In the genomic region with DNA sequence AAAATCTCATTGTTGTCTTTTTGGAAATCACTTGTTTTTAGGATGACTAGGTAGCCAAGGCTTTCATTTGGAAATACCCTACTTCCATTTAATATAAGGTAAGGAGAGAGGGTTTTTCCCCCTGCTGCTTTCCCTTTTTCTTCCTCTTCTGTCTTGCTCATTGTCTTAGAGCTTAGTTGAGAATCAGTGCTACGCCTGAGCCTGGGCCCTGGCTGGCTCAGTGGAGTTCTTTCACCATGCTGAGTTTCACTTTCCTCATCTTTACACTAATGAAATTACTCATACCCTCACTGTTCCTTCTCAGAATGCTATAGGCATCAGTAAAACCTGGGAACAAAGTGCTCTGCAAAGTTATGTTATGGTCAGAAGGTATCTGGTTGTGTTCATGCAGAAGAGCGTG, we compare ENCODE assay signal across 8 cellular contexts.
DNase-seq lines count a peak whose midpoint lies in the region; ATAC-seq lines count a peak whose summit lies in the region.
"Not testable (repeated sequence)": the region's sequence is repeated elsewhere in the genome, so short reads cannot be mapped to it uniquely, and the experiment has no call there.

No MANE protein-coding gene starts in this region.

- not testable (repeated sequence) for H3K4me1 Mint-ChIP-seq in activated CD8-positive, alpha-beta memory T cell treated with anti-CD3 and anti-CD28 coated beads, Interleukin-2, amount 10 ng/mL, durations not matched to agents 7 days and 5 days; stimulated activated effector memory CD8-positive, alpha-beta T cell treated with anti-CD3 and anti-CD28 coated beads, Interleukin-12 subunit alpha, Interleukin-12 subunit beta, amount 100 ng/mL, for 72 hours

- not testable (repeated sequence) for DNase-seq in activated CD8-positive, alpha-beta memory T cell treated with anti-CD3 and anti-CD28 coated beads, Interleukin-2, amount 10 ng/mL, durations not matched to agents 7 days and 5 days; stimulated activated effector memory CD8-positive, alpha-beta T cell treated with anti-CD3 and anti-CD28 coated beads, Interleukin-12 subunit alpha, Interleukin-12 subunit beta, amount 100 ng/mL, for 72 hours (ENCODE audit: low spot score in 2 of 2)

- CTCF ChIA-PET in activated CD8-positive, alpha-beta memory T cell treated with anti-CD3 and anti-CD28 coated beads, Interleukin-2, amount 10 ng/mL, durations not matched to agents 7 days and 5 days (lab: Charles Lee): not testable (repeated sequence)

- ATAC-seq in GM18498 (IDR thresholded peaks at IDR 0.05; ENCODE audit: unreplicated experiment) (peak; percentile 83), GM18907 (IDR thresholded peaks at IDR 0.05; ENCODE audit: unreplicated experiment) (peak; percentile 85), GM21526 (IDR thresholded peaks at IDR 0.05; ENCODE audit: low FRiP score, unreplicated experiment) (peak; percentile 63), HG02763 (IDR thresholded peaks at IDR 0.05; ENCODE audit: unreplicated experiment) (peak; percentile 47), HG03095 (IDR thresholded peaks at IDR 0.05; ENCODE audit: unreplicated experiment) (peak; percentile 62), HG03520 (IDR thresholded peaks at IDR 0.05; ENCODE audit: unreplicated experiment) (peak; percentile 46)
- peak; percentile 76 for ATAC-seq in activated CD8-positive, alpha-beta memory T cell treated with anti-CD3 and anti-CD28 coated beads, Interleukin-2, amount 10 ng/mL, durations not matched to agents 7 days and 5 days
- peak; percentile 82 for ATAC-seq in stimulated activated effector memory CD8-positive, alpha-beta T cell treated with anti-CD3 and anti-CD28 coated beads, Interleukin-12 subunit alpha, Interleukin-12 subunit beta, amount 100 ng/mL, for 72 hours

- not testable (repeated sequence) for H3K27ac Mint-ChIP-seq in activated CD8-positive, alpha-beta memory T cell treated with anti-CD3 and anti-CD28 coated beads, Interleukin-2, amount 10 ng/mL, durations not matched to agents 7 days and 5 days; stimulated activated effector memory CD8-positive, alpha-beta T cell treated with anti-CD3 and anti-CD28 coated beads, Interleukin-12 subunit alpha, Interleukin-12 subunit beta, amount 100 ng/mL, for 72 hours

- H3K4me3 Mint-ChIP-seq in activated CD8-positive, alpha-beta memory T cell treated with anti-CD3 and anti-CD28 coated beads, Interleukin-2, amount 10 ng/mL, durations not matched to agents 7 days and 5 days; stimulated activated effector memory CD8-positive, alpha-beta T cell treated with anti-CD3 and anti-CD28 coated beads, Interleukin-12 subunit alpha, Interleukin-12 subunit beta, amount 100 ng/mL, for 72 hours: not testable (repeated sequence)

- not testable (repeated sequence) for H3K9me3 Mint-ChIP-seq in activated CD8-positive, alpha-beta memory T cell treated with anti-CD3 and anti-CD28 coated beads, Interleukin-2, amount 10 ng/mL, durations not matched to agents 7 days and 5 days (ENCODE audit: low read depth); stimulated activated effector memory CD8-positive, alpha-beta T cell treated with anti-CD3 and anti-CD28 coated beads, Interleukin-12 subunit alpha, Interleukin-12 subunit beta, amount 100 ng/mL, for 72 hours

- H3K36me3 Mint-ChIP-seq in activated CD8-positive, alpha-beta memory T cell treated with anti-CD3 and anti-CD28 coated beads, Interleukin-2, amount 10 ng/mL, durations not matched to agents 7 days and 5 days; stimulated activated effector memory CD8-positive, alpha-beta T cell treated with anti-CD3 and anti-CD28 coated beads, Interleukin-12 subunit alpha, Interleukin-12 subunit beta, amount 100 ng/mL, for 72 hours: not testable (repeated sequence)

- H3K27me3 Mint-ChIP-seq in activated CD8-positive, alpha-beta memory T cell treated with anti-CD3 and anti-CD28 coated beads, Interleukin-2, amount 10 ng/mL, durations not matched to agents 7 days and 5 days: not testable (repeated sequence)
